Comparison of ENCODE assay signal across 1 cellular context in the genomic region with DNA sequence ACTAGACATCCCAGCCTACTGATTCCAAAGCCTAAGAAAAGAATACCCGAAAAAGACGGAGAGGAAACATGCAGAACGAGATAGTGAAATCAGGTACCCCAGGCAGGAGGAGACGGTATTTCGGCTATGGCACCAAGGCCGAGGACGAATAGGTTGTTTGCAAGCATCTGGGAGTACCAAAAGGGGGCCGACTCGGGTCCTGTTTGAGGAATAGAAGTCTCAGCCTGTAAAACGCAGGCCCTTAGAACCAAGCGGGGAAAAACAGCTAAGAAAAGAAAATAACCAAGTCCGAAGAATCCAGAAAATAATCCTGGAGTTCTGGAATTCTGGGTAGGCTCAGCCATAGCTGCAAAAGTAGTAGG.
TF ChIP-seq lines count a peak whose summit lies in the region.

No MANE protein-coding gene starts in this region.

TF ChIP-seq in GM23338, 12 proteins besides CTCF, POLR2A, EP300 and RAD21 (continued from another document):
- TF ChIP-seq, protein P1, sequence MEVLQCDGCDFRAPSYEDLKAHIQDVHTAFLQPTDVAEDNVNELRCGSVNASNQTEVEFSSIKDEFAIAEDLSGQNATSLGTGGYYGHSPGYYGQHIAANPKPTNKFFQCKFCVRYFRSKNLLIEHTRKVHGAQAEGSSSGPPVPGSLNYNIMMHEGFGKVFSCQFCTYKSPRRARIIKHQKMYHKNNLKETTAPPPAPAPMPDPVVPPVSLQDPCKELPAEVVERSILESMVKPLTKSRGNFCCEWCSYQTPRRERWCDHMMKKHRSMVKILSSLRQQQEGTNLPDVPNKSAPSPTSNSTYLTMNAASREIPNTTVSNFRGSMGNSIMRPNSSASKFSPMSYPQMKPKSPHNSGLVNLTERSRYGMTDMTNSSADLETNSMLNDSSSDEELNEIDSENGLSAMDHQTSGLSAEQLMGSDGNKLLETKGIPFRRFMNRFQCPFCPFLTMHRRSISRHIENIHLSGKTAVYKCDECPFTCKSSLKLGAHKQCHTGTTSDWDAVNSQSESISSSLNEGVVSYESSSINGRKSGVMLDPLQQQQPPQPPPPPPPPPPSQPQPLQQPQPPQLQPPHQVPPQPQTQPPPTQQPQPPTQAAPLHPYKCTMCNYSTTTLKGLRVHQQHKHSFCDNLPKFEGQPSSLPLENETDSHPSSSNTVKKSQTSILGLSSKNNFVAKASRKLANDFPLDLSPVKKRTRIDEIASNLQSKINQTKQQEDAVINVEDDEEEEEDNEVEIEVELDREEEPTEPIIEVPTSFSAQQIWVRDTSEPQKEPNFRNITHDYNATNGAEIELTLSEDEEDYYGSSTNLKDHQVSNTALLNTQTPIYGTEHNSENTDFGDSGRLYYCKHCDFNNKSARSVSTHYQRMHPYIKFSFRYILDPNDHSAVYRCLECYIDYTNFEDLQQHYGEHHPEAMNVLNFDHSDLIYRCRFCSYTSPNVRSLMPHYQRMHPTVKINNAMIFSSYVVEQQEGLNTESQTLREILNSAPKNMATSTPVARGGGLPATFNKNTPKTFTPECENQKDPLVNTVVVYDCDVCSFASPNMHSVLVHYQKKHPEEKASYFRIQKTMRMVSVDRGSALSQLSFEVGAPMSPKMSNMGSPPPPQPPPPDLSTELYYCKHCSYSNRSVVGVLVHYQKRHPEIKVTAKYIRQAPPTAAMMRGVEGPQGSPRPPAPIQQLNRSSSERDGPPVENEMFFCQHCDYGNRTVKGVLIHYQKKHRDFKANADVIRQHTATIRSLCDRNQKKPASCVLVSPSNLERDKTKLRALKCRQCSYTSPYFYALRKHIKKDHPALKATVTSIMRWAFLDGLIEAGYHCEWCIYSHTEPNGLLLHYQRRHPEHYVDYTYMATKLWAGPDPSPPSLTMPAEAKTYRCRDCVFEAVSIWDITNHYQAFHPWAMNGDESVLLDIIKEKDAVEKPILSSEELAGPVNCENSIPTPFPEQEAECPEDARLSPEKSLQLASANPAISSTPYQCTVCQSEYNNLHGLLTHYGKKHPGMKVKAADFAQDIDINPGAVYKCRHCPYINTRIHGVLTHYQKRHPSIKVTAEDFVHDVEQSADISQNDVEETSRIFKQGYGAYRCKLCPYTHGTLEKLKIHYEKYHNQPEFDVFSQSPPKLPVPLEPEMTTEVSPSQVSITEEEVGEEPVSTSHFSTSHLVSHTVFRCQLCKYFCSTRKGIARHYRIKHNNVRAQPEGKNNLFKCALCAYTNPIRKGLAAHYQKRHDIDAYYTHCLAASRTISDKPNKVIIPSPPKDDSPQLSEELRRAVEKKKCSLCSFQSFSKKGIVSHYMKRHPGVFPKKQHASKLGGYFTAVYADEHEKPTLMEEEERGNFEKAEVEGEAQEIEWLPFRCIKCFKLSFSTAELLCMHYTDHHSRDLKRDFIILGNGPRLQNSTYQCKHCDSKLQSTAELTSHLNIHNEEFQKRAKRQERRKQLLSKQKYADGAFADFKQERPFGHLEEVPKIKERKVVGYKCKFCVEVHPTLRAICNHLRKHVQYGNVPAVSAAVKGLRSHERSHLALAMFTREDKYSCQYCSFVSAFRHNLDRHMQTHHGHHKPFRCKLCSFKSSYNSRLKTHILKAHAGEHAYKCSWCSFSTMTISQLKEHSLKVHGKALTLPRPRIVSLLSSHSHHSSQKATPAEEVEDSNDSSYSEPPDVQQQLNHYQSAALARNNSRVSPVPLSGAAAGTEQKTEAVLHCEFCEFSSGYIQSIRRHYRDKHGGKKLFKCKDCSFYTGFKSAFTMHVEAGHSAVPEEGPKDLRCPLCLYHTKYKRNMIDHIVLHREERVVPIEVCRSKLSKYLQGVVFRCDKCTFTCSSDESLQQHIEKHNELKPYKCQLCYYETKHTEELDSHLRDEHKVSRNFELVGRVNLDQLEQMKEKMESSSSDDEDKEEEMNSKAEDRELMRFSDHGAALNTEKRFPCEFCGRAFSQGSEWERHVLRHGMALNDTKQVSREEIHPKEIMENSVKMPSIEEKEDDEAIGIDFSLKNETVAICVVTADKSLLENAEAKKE (CRISPR knock-in tag; IDR thresholded peaks at IDR 0.05), result no peak
- TF ChIP-seq ZNF114 (CRISPR knock-in tag; IDR thresholded peaks at IDR 0.05) (no peak), CREB1 (CRISPR knock-in tag; IDR thresholded peaks at IDR 0.05; ENCODE audit: low read depth) (no peak), ZNF331 (CRISPR knock-in tag; IDR thresholded peaks at IDR 0.05; ENCODE audit: low read depth) (no peak), EZH2phosphoT487 (IDR thresholded peaks at IDR 0.05; ENCODE audit: unreplicated experiment) (no peak), POLR2AphosphoS5 (IDR thresholded peaks at IDR 0.05; ENCODE audit: low read depth) (no peak), STAT1 (IDR thresholded peaks at IDR 0.05; ENCODE audit: unreplicated experiment) (no peak), JUNB (IDR thresholded peaks at IDR 0.05; ENCODE audit: unreplicated experiment) (no peak), EZH2 (IDR thresholded peaks at IDR 0.05; ENCODE audit: low read depth, unreplicated experiment) (no peak)
- TF ChIP-seq, protein P2, sequence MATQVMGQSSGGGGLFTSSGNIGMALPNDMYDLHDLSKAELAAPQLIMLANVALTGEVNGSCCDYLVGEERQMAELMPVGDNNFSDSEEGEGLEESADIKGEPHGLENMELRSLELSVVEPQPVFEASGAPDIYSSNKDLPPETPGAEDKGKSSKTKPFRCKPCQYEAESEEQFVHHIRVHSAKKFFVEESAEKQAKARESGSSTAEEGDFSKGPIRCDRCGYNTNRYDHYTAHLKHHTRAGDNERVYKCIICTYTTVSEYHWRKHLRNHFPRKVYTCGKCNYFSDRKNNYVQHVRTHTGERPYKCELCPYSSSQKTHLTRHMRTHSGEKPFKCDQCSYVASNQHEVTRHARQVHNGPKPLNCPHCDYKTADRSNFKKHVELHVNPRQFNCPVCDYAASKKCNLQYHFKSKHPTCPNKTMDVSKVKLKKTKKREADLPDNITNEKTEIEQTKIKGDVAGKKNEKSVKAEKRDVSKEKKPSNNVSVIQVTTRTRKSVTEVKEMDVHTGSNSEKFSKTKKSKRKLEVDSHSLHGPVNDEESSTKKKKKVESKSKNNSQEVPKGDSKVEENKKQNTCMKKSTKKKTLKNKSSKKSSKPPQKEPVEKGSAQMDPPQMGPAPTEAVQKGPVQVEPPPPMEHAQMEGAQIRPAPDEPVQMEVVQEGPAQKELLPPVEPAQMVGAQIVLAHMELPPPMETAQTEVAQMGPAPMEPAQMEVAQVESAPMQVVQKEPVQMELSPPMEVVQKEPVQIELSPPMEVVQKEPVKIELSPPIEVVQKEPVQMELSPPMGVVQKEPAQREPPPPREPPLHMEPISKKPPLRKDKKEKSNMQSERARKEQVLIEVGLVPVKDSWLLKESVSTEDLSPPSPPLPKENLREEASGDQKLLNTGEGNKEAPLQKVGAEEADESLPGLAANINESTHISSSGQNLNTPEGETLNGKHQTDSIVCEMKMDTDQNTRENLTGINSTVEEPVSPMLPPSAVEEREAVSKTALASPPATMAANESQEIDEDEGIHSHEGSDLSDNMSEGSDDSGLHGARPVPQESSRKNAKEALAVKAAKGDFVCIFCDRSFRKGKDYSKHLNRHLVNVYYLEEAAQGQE (IDR thresholded peaks at IDR 0.05; ENCODE audit: unreplicated experiment), result no peak
- TF ChIP-seq, protein P3, sequence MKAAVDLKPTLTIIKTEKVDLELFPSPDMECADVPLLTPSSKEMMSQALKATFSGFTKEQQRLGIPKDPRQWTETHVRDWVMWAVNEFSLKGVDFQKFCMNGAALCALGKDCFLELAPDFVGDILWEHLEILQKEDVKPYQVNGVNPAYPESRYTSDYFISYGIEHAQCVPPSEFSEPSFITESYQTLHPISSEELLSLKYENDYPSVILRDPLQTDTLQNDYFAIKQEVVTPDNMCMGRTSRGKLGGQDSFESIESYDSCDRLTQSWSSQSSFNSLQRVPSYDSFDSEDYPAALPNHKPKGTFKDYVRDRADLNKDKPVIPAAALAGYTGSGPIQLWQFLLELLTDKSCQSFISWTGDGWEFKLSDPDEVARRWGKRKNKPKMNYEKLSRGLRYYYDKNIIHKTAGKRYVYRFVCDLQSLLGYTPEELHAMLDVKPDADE (IDR thresholded peaks at IDR 0.05), result no peak
